14 cellular contexts compared by ENCODE assay signal in genomic region chr21:29382029-29382654, GRCh38.
DNase-seq lines count a peak whose midpoint lies in the region; ATAC-seq and TF ChIP-seq lines count a peak whose summit lies in the region.
"Had no signal": no experiment of that assay in that cellular context is flagged by ENCODE, and none has a peak within 500 bp of the region (broad histone marks: within the 10 kb centered on the region; RNA-seq: fewer than 3 reads in every experiment).

No MANE protein-coding gene starts in this region.

- CTCF ChIA-PET in A673 (lab: Charles Lee): no interaction called here

- H3K36me3 ChIP-seq in A673 (ENCODE audit: insufficient read depth, low read length, poor library complexity, severe bottlenecking): no peaks in the 10 kb centered on the region
- H3K36me3 ChIP-seq in brain microvascular endothelial cell (replicated peaks): no peaks in the 10 kb centered on the region
- H3K36me3 ChIP-seq: BE2C, ovary, SJCRH30 had no signal

- no peaks in the 10 kb centered on the region for H3K4me1 ChIP-seq in A673 (ENCODE audit: insufficient read depth, low read length, poor library complexity, severe bottlenecking)

- intact Hi-C loops in A673 (cut with micrococcal nuclease; ENCODE audit: unreplicated experiment) (no loop called here), left colon (cut with DNase I, micrococcal nuclease) (no loop called here)

- H3K4me3 ChIP-seq in A673 (ENCODE audit: low read depth, low read length, poor library complexity, severe bottlenecking) (no peak overlapping the region), brain microvascular endothelial cell (ENCODE audit: low read depth, low read length) (no peak overlapping the region)
- H3K4me3 ChIP-seq: GM12878, ovary, SJCRH30 had no signal

- POLR2A ChIA-PET in A673 (lab: Charles Lee; ENCODE audit: low non-redundant PET): interaction anchor here (0.6 kb wide), 1 partner anchor 210 kb away, joined by 3 read pairs; no protein-coding TSS in a partner anchor

- no peaks in the 10 kb centered on the region for H3K9me3 ChIP-seq in A673 (ENCODE audit: low read depth, low read length, poor library complexity, severe bottlenecking)
- H3K9me3 ChIP-seq: BE2C, ovary, SJCRH30 had no signal

- no peak for TF ChIP-seq CTCF in A673 (conservative IDR thresholded peaks at IDR 0.05; ENCODE audit: low read depth, low read length)
- TF ChIP-seq CTCF in brain microvascular endothelial cell (IDR thresholded peaks at IDR 0.05; ENCODE audit: low read depth, low read length, missing control alignments): no peak

- DNase-seq in A673 (ENCODE audit: low spot score) (peak; percentile 29), HS-27A (ENCODE audit: low read depth) (peak; percentile 68), brain microvascular endothelial cell (peak; percentile 54), left colon (no peak), NCI-H774 (lab: John Stamatoyannopoulos, UW) (no peak), NCI-H146 treated with DMSO at 0.1 percent for 48 hours (lab: John Stamatoyannopoulos, UW; ENCODE audit: unreplicated experiment) (no peak)
- no peak for DNase-seq in activated CD8-positive, alpha-beta memory T cell treated with anti-CD3 and anti-CD28 coated beads, Interleukin-2, amount 50 U/mL, for 4 hours
- DNase-seq: activated CD4-positive, alpha-beta T cell treated with anti-CD3 and anti-CD28 coated beads, Interleukin-2, amount 50 U/mL, for 1 hour; activated naive CD4-positive, alpha-beta T cell; BE2C; ovary; SJCRH30 had no signal

- ATAC-seq in left colon (peak; percentile 41), GM18505 (IDR thresholded peaks at IDR 0.05; ENCODE audit: unreplicated experiment) (no peak)
- ATAC-seq: GM12878 had no signal

- BruUV-seq in A673 (replicated peaks; lab: Mats Ljungman, UMichigan): no TSS peak

- no peaks in the 10 kb centered on the region for H3K27me3 ChIP-seq in A673 (replicated peaks; ENCODE audit: insufficient read depth, low read depth, low read length, poor library complexity)
- H3K27me3 ChIP-seq in brain microvascular endothelial cell (replicated peaks): no peaks in the 10 kb centered on the region
- H3K27me3 ChIP-seq: BE2C, ovary, SJCRH30 had no signal

- H3K27ac ChIP-seq in A673 (ENCODE audit: low read depth, low read length, poor library complexity, severe bottlenecking): no peak overlapping the region
- H3K27ac ChIP-seq in brain microvascular endothelial cell: no peak overlapping the region
- H3K27ac ChIP-seq: ovary, SJCRH30 had no signal

- no peak for TF ChIP-seq POLR2A in GM18505 (IDR thresholded peaks at IDR 0.05; ENCODE audit: borderline replicate concordance, extremely low read depth, insufficient read depth, insufficient read length)

- in situ Hi-C loops in brain microvascular endothelial cell (cut with HindIII; ENCODE audit: low pct_ligation_motif_present, low sequenced_read_pairs): no loop called here

Comparison
In these comparisons a context has a peak if more than half of its experiments do, and no peak if none do; other contexts are left out.
1. DNase-seq: peak in A673 (single experiment), HS-27A (single experiment) and brain microvascular endothelial cell (single experiment); none in left colon (0 of 2), activated CD8-positive, alpha-beta memory T cell treated with anti-CD3 and anti-CD28 coated beads, Interleukin-2, amount 50 U/mL, for 4 hours (single experiment), NCI-H774 (single experiment) and NCI-H146 treated with DMSO at 0.1 percent for 48 hours (single experiment).